Comparison of ENCODE assay signal across 20 cellular contexts in the genomic region with DNA sequence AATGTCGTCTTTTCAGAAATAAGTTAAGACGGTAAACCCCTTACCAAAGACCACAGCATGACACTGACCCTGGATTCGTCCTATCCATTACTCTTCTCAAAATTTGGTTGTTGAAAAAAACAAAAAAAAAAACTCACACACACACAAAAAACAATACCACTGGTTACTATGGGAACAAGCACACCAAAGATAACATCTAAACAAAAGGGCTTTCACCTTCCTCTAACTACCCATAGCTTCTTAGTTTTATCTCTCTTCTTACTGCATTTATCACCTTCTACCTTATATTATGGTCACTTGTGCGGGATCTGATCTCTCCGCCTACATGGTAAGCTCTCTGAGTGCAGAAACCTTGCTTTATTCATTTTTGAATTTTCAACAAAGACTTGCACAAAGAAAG.
A peak's percentile ranks its signal among the peaks of the same experiment; 100 is the strongest.
DNase-seq lines count a peak whose midpoint lies in the region; ATAC-seq and TF ChIP-seq lines count a peak whose summit lies in the region.
"Had no signal": no experiment of that assay in that cellular context is flagged by ENCODE, and none has a peak within 500 bp of the region (broad histone marks: within the 10 kb centered on the region; RNA-seq: fewer than 3 reads in every experiment).

No MANE protein-coding gene starts in this region.

- H3K79me1 ChIP-seq in neuronal stem cell (ENCODE audit: low read depth, low read length) = no peaks in the 10 kb centered on the region

- no peak overlapping the region for H2BK15ac ChIP-seq in neuronal stem cell (ENCODE audit: low read length)

- H2BK12ac ChIP-seq in neuronal stem cell (ENCODE audit: low read length) = no peak overlapping the region

- no peak overlapping the region for H3K14ac ChIP-seq in neuronal stem cell (ENCODE audit: low read length)

- no peaks in the 10 kb centered on the region for H3K9me3 Mint-ChIP-seq in CD4-positive, alpha-beta T cell
- H3K9me3 Mint-ChIP-seq: CD14-positive monocyte had no signal

- H3K27ac ChIP-seq in ectodermal cell (ENCODE audit: insufficient read depth, low read depth, low read length, poor library complexity, severe bottlenecking) (peak overlapping the region; percentile 40), neuronal stem cell (replicated peaks; ENCODE audit: low read length) (no peak overlapping the region)
- no peak overlapping the region for H3K27ac ChIP-seq in CD4-positive, alpha-beta T cell (ENCODE audit: low read depth, low read length)

- H3K9me3 ChIP-seq in ectodermal cell (ENCODE audit: control insufficient read depth, low read length) (no peaks in the 10 kb centered on the region), neuronal stem cell (replicated peaks in 1 of 2; ENCODE audit: control insufficient read depth in 2 of 2, insufficient read depth in 1 of 2, low read depth in 1 of 2, low read length in 2 of 2) (no peaks in the 10 kb centered on the region)
- no peaks in the 10 kb centered on the region for H3K9me3 ChIP-seq in CD4-positive, alpha-beta T cell (ENCODE audit: control insufficient read depth, low read length)

- H3K4me3 ChIP-seq in ectodermal cell (ENCODE audit: insufficient read depth, low read depth, low read length) (no peak overlapping the region), neuronal stem cell (ENCODE audit: low read length in 2 of 2) (no peak overlapping the region)

- POLR2A ChIA-PET in CD4-positive, alpha-beta T cell (lab: Charles Lee) = no interaction called here

- ATAC-seq in HG03097 (IDR thresholded peaks at IDR 0.05; ENCODE audit: low FRiP score, unreplicated experiment) = no peak
- no peak for ATAC-seq in CD4-positive, alpha-beta T cell (ENCODE audit: poor library complexity)

- H3K27ac Mint-ChIP-seq in CD4-positive, alpha-beta T cell = no peak overlapping the region
- H3K27ac Mint-ChIP-seq: CD14-positive monocyte had no signal

- peaks cover 8% of the 10 kb centered on the region for H3K4me1 Mint-ChIP-seq in CD4-positive, alpha-beta T cell (ENCODE audit: low read depth)
- H3K4me1 Mint-ChIP-seq: CD14-positive monocyte had no signal

- no peak overlapping the region for H4K91ac ChIP-seq in neuronal stem cell (ENCODE audit: low read depth, low read length, poor library complexity)

- intact Hi-C loops in CD4-positive, alpha-beta T cell (cut with DNase I, micrococcal nuclease) = no loop called here

- 72 to 76% methylated on average over 5 of the region's 5 CpGs for WGBS in ectodermal cell, 2 experiments
- WGBS in neuronal stem cell (ENCODE audit: extremely low coverage in 2 of 2, insufficient read length in 2 of 2, insufficient replicate concordance in 1 of 2), 2 donors = no CpG with 5 or more reads among the region's 5 CpGs

- no peak overlapping the region for H3K4me2 ChIP-seq in neuronal stem cell (ENCODE audit: insufficient read depth, low read length, poor library complexity, severe bottlenecking)

- no peak overlapping the region for H3K23ac ChIP-seq in neuronal stem cell (ENCODE audit: low read depth, low read length, poor library complexity)

- no peaks in the 10 kb centered on the region for H3K36me3 ChIP-seq in ectodermal cell (ENCODE audit: control insufficient read depth, insufficient read depth, low read length)
- peaks cover 0 to 10% of the 10 kb centered on the region in 2 donors for H3K36me3 ChIP-seq in neuronal stem cell (replicated peaks in 1 of 2; ENCODE audit: control insufficient read depth in 2 of 2, insufficient read depth in 2 of 2, low read length in 2 of 2)

- H4K8ac ChIP-seq in neuronal stem cell (ENCODE audit: low read depth, low read length) = no peak overlapping the region

- no peak overlapping the region for H2AK5ac ChIP-seq in neuronal stem cell (ENCODE audit: low read depth, low read length)

- DNase-seq in DMS53 (lab: John Stamatoyannopoulos, UW) (peak; percentile 27), DMS53 treated with DMSO at 0.1 percent for 48 hours (lab: John Stamatoyannopoulos, UW; ENCODE audit: unreplicated experiment) (no peak), NCI-H2227 (lab: John Stamatoyannopoulos, UW; ENCODE audit: unreplicated experiment) (peak; percentile 53), neuronal stem cell (ENCODE audit: low spot score) (peak; percentile 23)
- DNase-seq in stimulated activated CD8-positive, alpha-beta memory T cell treated with anti-CD3 and anti-CD28 coated beads, Interleukin-4, amount 100 ng/mL, for 48 hours = no peak
- DNase-seq in CD4-positive, alpha-beta T cell = no peak
- DNase-seq: 8988T, COR-L47, DMS 273 treated with DMSO at 0.1 percent for 48 hours, EL, MV-4-11, NCI-H1417, NCI-H187, NCI-H2171, NCI-H774, OCI-M1, Right ventricle myocardium superior had no signal

- H3K18ac ChIP-seq in neuronal stem cell (ENCODE audit: low read length) = no peak overlapping the region

- no peaks in the 10 kb centered on the region for H3K27me3 Mint-ChIP-seq in CD4-positive, alpha-beta T cell

- H2BK120ac ChIP-seq in neuronal stem cell (ENCODE audit: low read depth, low read length) = no peak overlapping the region

- H3K9ac ChIP-seq in neuronal stem cell (ENCODE audit: low read depth, low read length, poor library complexity) = no peak overlapping the region

- H3K27me3 ChIP-seq in ectodermal cell (ENCODE audit: control insufficient read depth, insufficient read depth, low read length, poor library complexity, severe bottlenecking) = no peaks in the 10 kb centered on the region
- H3K27me3 ChIP-seq in neuronal stem cell (ENCODE audit: control insufficient read depth in 3 of 3, insufficient read depth in 3 of 3, low read depth in 1 of 3, low read length in 3 of 3) = no peaks in the 10 kb centered on the region
- no peaks in the 10 kb centered on the region for H3K27me3 ChIP-seq in CD4-positive, alpha-beta T cell (ENCODE audit: control insufficient read depth, insufficient read depth, low read length)

- H3K4ac ChIP-seq in neuronal stem cell (ENCODE audit: low read length) = no peak overlapping the region

- no peak overlapping the region for H2BK5ac ChIP-seq in neuronal stem cell (ENCODE audit: low read length)

- H3K4me3 Mint-ChIP-seq in CD4-positive, alpha-beta T cell = no peak overlapping the region
- H3K4me3 Mint-ChIP-seq: CD14-positive monocyte had no signal

- H2AFZ ChIP-seq in neuronal stem cell (ENCODE audit: low read length) = no peak overlapping the region

- no peak for TF ChIP-seq CTCF in CD4-positive, alpha-beta T cell (IDR thresholded peaks at IDR 0.05)

- CTCF ChIA-PET in CD4-positive, alpha-beta T cell (lab: Charles Lee) = no interaction called here

- H3K36me3 Mint-ChIP-seq in CD4-positive, alpha-beta T cell (ENCODE audit: low read depth) = peaks cover 42% of the 10 kb centered on the region

- H3K4me1 ChIP-seq in ectodermal cell (ENCODE audit: control insufficient read depth, insufficient read depth, low read length) (peaks cover 6% of the 10 kb centered on the region), neuronal stem cell (ENCODE audit: control insufficient read depth in 2 of 2, insufficient read depth in 1 of 2, low read depth in 1 of 2, low read length in 2 of 2) (peaks cover 5 to 8% of the 10 kb centered on the region in 2 donors)

Comparison
In these comparisons a context has a peak if more than half of its experiments do, and no peak if none do; other contexts are left out.
1. DNase-seq: peak in DMS53 (single experiment), NCI-H2227 (single experiment) and neuronal stem cell (single experiment); none in DMS53 treated with DMSO at 0.1 percent for 48 hours (single experiment), stimulated activated CD8-positive, alpha-beta memory T cell treated with anti-CD3 and anti-CD28 coated beads, Interleukin-4, amount 100 ng/mL, for 48 hours (single experiment) and CD4-positive, alpha-beta T cell (0 of 10).